1 cellular context compared by ENCODE assay signal in genomic region chr4:16608611-16609125, GRCh38.
TF ChIP-seq lines count a peak whose summit lies in the region.

No MANE protein-coding gene starts in this region.

TF ChIP-seq in H1, 55 proteins besides CTCF, POLR2A, EP300 and RAD21 (continued from another document):
- TF ChIP-seq CHD7 (IDR thresholded peaks at IDR 0.05; ENCODE audit: insufficient replicate concordance, low read length): no peak
- no peak for TF ChIP-seq JUN (IDR thresholded peaks at IDR 0.05; ENCODE audit: low read depth, low read length)
- no peak for TF ChIP-seq CREB1 (IDR thresholded peaks at IDR 0.05)
- TF ChIP-seq EZH2 (IDR thresholded peaks at IDR 0.05; ENCODE audit: low read depth, low read length, severe bottlenecking): no peak
- no peak for TF ChIP-seq KDM1A (IDR thresholded peaks at IDR 0.05; ENCODE audit: borderline replicate concordance, low read length)
- no peak for TF ChIP-seq CBX8 (IDR thresholded peaks at IDR 0.05; ENCODE audit: borderline replicate concordance, low read depth, low read length)
- no peak for TF ChIP-seq RFX5 (IDR thresholded peaks at IDR 0.05; ENCODE audit: borderline replicate concordance, low read depth, low read length)
